ENCODE assay signal across 1 cellular context in the genomic region with DNA sequence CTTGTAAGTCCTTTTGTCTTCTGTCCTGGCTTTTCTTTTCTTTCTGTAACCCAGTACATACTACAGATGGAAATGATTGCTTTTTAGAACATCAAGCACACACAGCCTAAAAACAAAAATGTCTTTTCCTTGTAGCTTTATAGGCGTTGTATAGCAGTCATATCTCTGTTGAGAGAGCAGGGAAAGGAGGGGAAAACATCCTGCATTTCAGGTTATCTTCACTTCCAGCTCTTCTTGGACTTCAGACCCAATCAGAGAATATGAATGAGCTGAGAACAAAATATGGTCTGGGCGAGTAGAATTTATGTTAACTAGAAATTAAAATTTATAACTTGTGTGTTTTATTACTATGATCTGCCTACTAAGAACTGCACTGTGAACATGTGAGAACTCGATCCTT.
TF ChIP-seq lines count a peak whose summit lies in the region.

No MANE protein-coding gene starts in this region.

TF ChIP-seq in K562, 482 proteins besides CTCF, POLR2A, EP300 and RAD21 (continued from another document):
- TF ChIP-seq, protein P1, sequence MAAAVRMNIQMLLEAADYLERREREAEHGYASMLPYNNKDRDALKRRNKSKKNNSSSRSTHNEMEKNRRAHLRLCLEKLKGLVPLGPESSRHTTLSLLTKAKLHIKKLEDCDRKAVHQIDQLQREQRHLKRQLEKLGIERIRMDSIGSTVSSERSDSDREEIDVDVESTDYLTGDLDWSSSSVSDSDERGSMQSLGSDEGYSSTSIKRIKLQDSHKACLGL (CRISPR knock-in tag; IDR thresholded peaks at IDR 0.05; ENCODE audit: borderline replicate concordance, poor library complexity, severe bottlenecking): no peak
- no peak for TF ChIP-seq ZNF143 (CRISPR knock-in tag; IDR thresholded peaks at IDR 0.05)
- TF ChIP-seq, protein P2, sequence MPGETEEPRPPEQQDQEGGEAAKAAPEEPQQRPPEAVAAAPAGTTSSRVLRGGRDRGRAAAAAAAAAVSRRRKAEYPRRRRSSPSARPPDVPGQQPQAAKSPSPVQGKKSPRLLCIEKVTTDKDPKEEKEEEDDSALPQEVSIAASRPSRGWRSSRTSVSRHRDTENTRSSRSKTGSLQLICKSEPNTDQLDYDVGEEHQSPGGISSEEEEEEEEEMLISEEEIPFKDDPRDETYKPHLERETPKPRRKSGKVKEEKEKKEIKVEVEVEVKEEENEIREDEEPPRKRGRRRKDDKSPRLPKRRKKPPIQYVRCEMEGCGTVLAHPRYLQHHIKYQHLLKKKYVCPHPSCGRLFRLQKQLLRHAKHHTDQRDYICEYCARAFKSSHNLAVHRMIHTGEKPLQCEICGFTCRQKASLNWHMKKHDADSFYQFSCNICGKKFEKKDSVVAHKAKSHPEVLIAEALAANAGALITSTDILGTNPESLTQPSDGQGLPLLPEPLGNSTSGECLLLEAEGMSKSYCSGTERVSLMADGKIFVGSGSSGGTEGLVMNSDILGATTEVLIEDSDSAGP (CRISPR knock-in tag; IDR thresholded peaks at IDR 0.05): no peak
- TF ChIP-seq ELF4 (CRISPR knock-in tag; IDR thresholded peaks at IDR 0.05): no peak
- no peak for TF ChIP-seq ZNF707 (CRISPR knock-in tag; conservative IDR thresholded peaks at IDR 0.05)
- no peak for TF ChIP-seq BHLHE40 (IDR thresholded peaks at IDR 0.05; ENCODE audit: low read length)
- no peak for TF ChIP-seq ASH1L (IDR thresholded peaks at IDR 0.05; ENCODE audit: borderline replicate concordance, low read depth, partially characterized antibody)
- no peak for TF ChIP-seq E2F1 (CRISPR knock-in tag; IDR thresholded peaks at IDR 0.05)
- TF ChIP-seq GABPB1 (CRISPR knock-in tag; IDR thresholded peaks at IDR 0.05): no peak
- no peak for TF ChIP-seq CCAR2 (IDR thresholded peaks at IDR 0.05; ENCODE audit: low read depth, low read length)
- no peak for TF ChIP-seq STAT5A (IDR thresholded peaks at IDR 0.05; ENCODE audit: borderline replicate concordance, low read length)
